Comparison of ENCODE assay signal across 18 cellular contexts in the genomic region with DNA sequence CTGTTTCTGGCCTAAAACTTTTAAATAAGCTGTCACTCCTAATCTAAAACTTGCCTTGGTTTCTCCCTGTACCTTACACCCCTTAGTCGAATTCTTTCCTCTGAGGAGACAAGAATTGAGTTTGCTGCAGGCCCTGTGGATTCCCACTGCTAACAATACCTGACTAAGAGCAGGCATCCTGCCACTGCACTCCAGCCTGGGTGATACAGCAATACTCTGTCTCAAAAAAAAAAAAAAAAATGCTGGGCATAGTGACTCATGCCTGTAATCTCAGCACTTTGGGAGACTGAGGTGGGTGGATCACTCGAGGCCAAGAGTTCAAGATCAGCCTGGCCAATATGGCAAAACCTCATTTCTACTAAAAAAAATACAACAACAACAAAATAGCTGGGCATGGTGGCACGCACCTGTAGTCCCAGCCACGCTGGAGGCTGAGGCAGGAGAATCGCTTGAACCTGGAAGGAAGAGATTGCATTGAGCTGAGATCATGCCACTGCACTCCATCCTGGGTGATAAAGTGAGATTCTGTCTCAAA.
DNase-seq lines count a peak whose midpoint lies in the region; ATAC-seq and TF ChIP-seq lines count a peak whose summit lies in the region.
"Had no signal": no experiment of that assay in that cellular context is flagged by ENCODE, and none has a peak within 500 bp of the region (broad histone marks: within the 10 kb centered on the region; RNA-seq: fewer than 3 reads in every experiment).

No MANE protein-coding gene starts in this region.

- no peaks in the 10 kb centered on the region for H3K36me3 ChIP-seq in SK-N-SH (replicated peaks in 1 of 2; ENCODE audit: control insufficient read depth in 1 of 2, insufficient read depth in 2 of 2, low read length in 1 of 2)
- H3K36me3 ChIP-seq in endodermal cell (ENCODE audit: control insufficient read depth, insufficient read depth, low read length), result no peaks in the 10 kb centered on the region
- H3K36me3 ChIP-seq: BLaER1 had no signal

- no peak overlapping the region for H2AFZ ChIP-seq in SK-N-SH (ENCODE audit: low read depth)

- H3K9me3 ChIP-seq in SK-N-SH (no peaks in the 10 kb centered on the region), endodermal cell (ENCODE audit: control insufficient read depth, low read length) (peaks cover 41% of the 10 kb centered on the region)
- H3K9me3 ChIP-seq: BLaER1 had no signal

- no peaks in the 10 kb centered on the region for H4K20me1 ChIP-seq in SK-N-SH (ENCODE audit: insufficient read depth)
- H4K20me1 ChIP-seq: BLaER1 had no signal

- H3K4me3 ChIP-seq in SK-N-SH (ENCODE audit: low read depth in 2 of 2, low read length in 1 of 2) (no peak overlapping the region), endodermal cell (ENCODE audit: low read length) (no peak overlapping the region)
- H3K4me3 ChIP-seq: BLaER1, GM12878 had no signal

- peaks cover 42% of the 10 kb centered on the region for H3K9me3 Mint-ChIP-seq in endodermal cell

- H3K27ac ChIP-seq in SK-N-SH (ENCODE audit: low read depth in 2 of 2, low read length in 1 of 2) (no peak overlapping the region), endodermal cell (ENCODE audit: low read depth, low read length) (no peak overlapping the region)
- H3K27ac ChIP-seq: 22Rv1, BLaER1 had no signal

- no peak overlapping the region for H3K4me3 Mint-ChIP-seq in endodermal cell
- H3K4me3 Mint-ChIP-seq: CD8-positive, alpha-beta T cell had no signal

- no peaks in the 10 kb centered on the region for H3K27me3 Mint-ChIP-seq in endodermal cell (ENCODE audit: insufficient read depth)

- H3K27me3 ChIP-seq in SK-N-SH (ENCODE audit: insufficient read depth) (no peaks in the 10 kb centered on the region), endodermal cell (ENCODE audit: control insufficient read depth, insufficient read depth, low read length, poor library complexity, severe bottlenecking) (no peaks in the 10 kb centered on the region)
- H3K27me3 ChIP-seq: BLaER1 had no signal

- POLR2A ChIA-PET in SK-N-SH (lab: Yijun Ruan, JAX), result no interaction called here

- WGBS in SK-N-SH (ENCODE audit: low lambda C conversion rate), result 55% methylated on average over 5 of the region's 5 CpGs
- WGBS in endodermal cell (ENCODE audit: insufficient coverage in 1 of 2, insufficient read length in 1 of 2), 2 experiments, result 84 to 100% methylated on average over 1 to 5 of the region's 5 CpGs

- ATAC-seq in SK-N-SH treated with all-trans-retinoic acid at 6 μM for 48 hours (peak; percentile 27; the same call in 1 of the 3 replicates), GM18517 (IDR thresholded peaks at IDR 0.05; ENCODE audit: unreplicated experiment) (no peak)
- ATAC-seq: CD8-positive, alpha-beta T cell; GM12878 had no signal

- no peak for TF ChIP-seq EP300 in SK-N-SH (IDR thresholded peaks at IDR 0.05; ENCODE audit: borderline replicate concordance in 1 of 2, low read depth in 1 of 2, low read length in 1 of 2)

- TF ChIP-seq CTCF in SK-N-SH (IDR thresholded peaks at IDR 0.05), result no peak
- TF ChIP-seq CTCF in endodermal cell (conservative IDR thresholded peaks at IDR 0.05), result no peak

- H3K4me2 ChIP-seq in SK-N-SH, result no peak overlapping the region
- H3K4me2 ChIP-seq: BLaER1 had no signal

- H3K36me3 Mint-ChIP-seq in endodermal cell (ENCODE audit: low read depth), result peaks cover 9% of the 10 kb centered on the region
- H3K36me3 Mint-ChIP-seq: CD8-positive, alpha-beta T cell had no signal

- peak overlapping the region; percentile 92 for H3K27ac Mint-ChIP-seq in endodermal cell
- H3K27ac Mint-ChIP-seq: CD8-positive, alpha-beta T cell had no signal

- peaks cover 19% of the 10 kb centered on the region for H3K4me1 Mint-ChIP-seq in endodermal cell

- no peak overlapping the region for H3K9ac ChIP-seq in SK-N-SH
- no peak overlapping the region for H3K9ac ChIP-seq in endodermal cell (ENCODE audit: extremely low read depth, low read length, poor library complexity, severe bottlenecking)
- H3K9ac ChIP-seq: BLaER1 had no signal

- CTCF ChIA-PET in SK-N-SH (lab: Yijun Ruan, JAX), result no interaction called here

- no peak for TF ChIP-seq RAD21 in SK-N-SH (IDR thresholded peaks at IDR 0.05; ENCODE audit: low read length)

- H3K79me2 ChIP-seq in SK-N-SH (ENCODE audit: insufficient read depth), result no peaks in the 10 kb centered on the region

- no peaks in the 10 kb centered on the region; a peak in 1 of 4 replicates for H3K4me1 ChIP-seq in SK-N-SH (ENCODE audit: control insufficient read depth in 1 of 2, insufficient read depth in 2 of 2, low read depth in 1 of 2, low read length in 1 of 2)
- no peaks in the 10 kb centered on the region for H3K4me1 ChIP-seq in endodermal cell (ENCODE audit: control insufficient read depth, insufficient read depth, low read length)
- H3K4me1 ChIP-seq: BLaER1 had no signal

- DNase-seq in SK-N-SH (no peak), RPMI8226 (peak; percentile 36), endodermal cell (no peak), COLO668 (lab: John Stamatoyannopoulos, UW; ENCODE audit: unreplicated experiment) (no peak), T-helper 9 cell (no peak)
- no peak for DNase-seq in NK-92 treated with Interleukin-12 subunit alpha and Interleukin-12 subunit beta, amount 100 ng/mL, for 24 hours (lab: John Stamatoyannopoulos, UW)
- DNase-seq: CD8-positive, alpha-beta T cell; DMS79 treated with DMSO at 0.1 percent for 48 hours; MV-4-11; NCI-H1417; NCI-H187 treated with DMSO at 0.1 percent for 48 hours; NCI-H526 treated with DMSO at 0.1 percent for 48 hours; OCI-M1 had no signal

- no peaks in the 10 kb centered on the region for H3F3A ChIP-seq in SK-N-SH (replicated peaks; ENCODE audit: insufficient read depth)

- H3K9me2 ChIP-seq in SK-N-SH, result no peaks in the 10 kb centered on the region

TF ChIP-seq in SK-N-SH treated with all-trans-retinoic acid at 6 μM for 48 hours, 23 proteins besides CTCF, POLR2A, EP300 and RAD21 (continues in another document):
- TF ChIP-seq, protein P1, sequence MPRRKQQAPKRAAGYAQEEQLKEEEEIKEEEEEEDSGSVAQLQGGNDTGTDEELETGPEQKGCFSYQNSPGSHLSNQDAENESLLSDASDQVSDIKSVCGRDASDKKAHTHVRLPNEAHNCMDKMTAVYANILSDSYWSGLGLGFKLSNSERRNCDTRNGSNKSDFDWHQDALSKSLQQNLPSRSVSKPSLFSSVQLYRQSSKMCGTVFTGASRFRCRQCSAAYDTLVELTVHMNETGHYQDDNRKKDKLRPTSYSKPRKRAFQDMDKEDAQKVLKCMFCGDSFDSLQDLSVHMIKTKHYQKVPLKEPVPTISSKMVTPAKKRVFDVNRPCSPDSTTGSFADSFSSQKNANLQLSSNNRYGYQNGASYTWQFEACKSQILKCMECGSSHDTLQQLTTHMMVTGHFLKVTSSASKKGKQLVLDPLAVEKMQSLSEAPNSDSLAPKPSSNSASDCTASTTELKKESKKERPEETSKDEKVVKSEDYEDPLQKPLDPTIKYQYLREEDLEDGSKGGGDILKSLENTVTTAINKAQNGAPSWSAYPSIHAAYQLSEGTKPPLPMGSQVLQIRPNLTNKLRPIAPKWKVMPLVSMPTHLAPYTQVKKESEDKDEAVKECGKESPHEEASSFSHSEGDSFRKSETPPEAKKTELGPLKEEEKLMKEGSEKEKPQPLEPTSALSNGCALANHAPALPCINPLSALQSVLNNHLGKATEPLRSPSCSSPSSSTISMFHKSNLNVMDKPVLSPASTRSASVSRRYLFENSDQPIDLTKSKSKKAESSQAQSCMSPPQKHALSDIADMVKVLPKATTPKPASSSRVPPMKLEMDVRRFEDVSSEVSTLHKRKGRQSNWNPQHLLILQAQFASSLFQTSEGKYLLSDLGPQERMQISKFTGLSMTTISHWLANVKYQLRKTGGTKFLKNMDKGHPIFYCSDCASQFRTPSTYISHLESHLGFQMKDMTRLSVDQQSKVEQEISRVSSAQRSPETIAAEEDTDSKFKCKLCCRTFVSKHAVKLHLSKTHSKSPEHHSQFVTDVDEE (CRISPR knock-in tag; IDR thresholded peaks at IDR 0.05), result no peak
- TF ChIP-seq ARNTL (CRISPR knock-in tag; IDR thresholded peaks at IDR 0.05; ENCODE audit: borderline replicate concordance, low read depth) (no peak), ZNF8 (CRISPR knock-in tag; IDR thresholded peaks at IDR 0.05) (no peak), ZFP3 (CRISPR knock-in tag; IDR thresholded peaks at IDR 0.05) (no peak), RARB (CRISPR knock-in tag; IDR thresholded peaks at IDR 0.05) (no peak), BACH2 (CRISPR knock-in tag; IDR thresholded peaks at IDR 0.05; ENCODE audit: borderline replicate concordance) (no peak)

TF ChIP-seq in SK-N-SH, 30 proteins besides CTCF, POLR2A, EP300 and RAD21 (continues in another document):
- no peak for TF ChIP-seq YY1 (IDR thresholded peaks at IDR 0.05; ENCODE audit: low read depth)
- TF ChIP-seq FOXJ3 (CRISPR knock-in tag; IDR thresholded peaks at IDR 0.05), result no peak
- no peak for TF ChIP-seq ZBTB33 (IDR thresholded peaks at IDR 0.05; ENCODE audit: borderline replicate concordance, low read depth)
- TF ChIP-seq RFX5 (IDR thresholded peaks at IDR 0.05; ENCODE audit: low read length), result no peak
- TF ChIP-seq FOXM1 (IDR thresholded peaks at IDR 0.05; ENCODE audit: low read depth), result no peak
- no peak for TF ChIP-seq CHD2 (IDR thresholded peaks at IDR 0.05; ENCODE audit: low read length, partially characterized antibody)
- TF ChIP-seq NFIC (IDR thresholded peaks at IDR 0.05; ENCODE audit: borderline replicate concordance), result no peak
- no peak for TF ChIP-seq GABPA (IDR thresholded peaks at IDR 0.05; ENCODE audit: low read depth)
